In genomic region chr16:13269905-13270528, GRCh38 we compare ENCODE assay signal across 23 cellular contexts.
DNase-seq lines count a peak whose midpoint lies in the region; ATAC-seq, FAIRE-seq and TF ChIP-seq lines count a peak whose summit lies in the region.
"Had no signal": no experiment of that assay in that cellular context is flagged by ENCODE, and none has a peak within 500 bp of the region (broad histone marks: within the 10 kb centered on the region; RNA-seq: fewer than 3 reads in every experiment).

No MANE protein-coding gene starts in this region.

- no peak overlapping the region for H3K4me3 Mint-ChIP-seq in GM23338
- H3K4me3 Mint-ChIP-seq in WTC11 = no peak overlapping the region
- H3K4me3 Mint-ChIP-seq: CD14-positive monocyte; CD4-positive, alpha-beta memory T cell; HFFc6; IgD-negative memory B cell had no signal

- H3K4me1 ChIP-seq in GM23338 (ENCODE audit: insufficient read depth) (peaks cover 6% of the 10 kb centered on the region; the same call in 1 of the 2 replicates), HepG2 (ENCODE audit: insufficient read depth, low read length) (peaks cover 35% of the 10 kb centered on the region), stomach (no peaks in the 10 kb centered on the region), ovary (ENCODE audit: insufficient read depth) (no peaks in the 10 kb centered on the region)
- H3K4me1 ChIP-seq: BLaER1 had no signal

- TF ChIP-seq EP300 in HepG2 (IDR thresholded peaks at IDR 0.05; ENCODE audit: low read depth in 2 of 2, low read length in 2 of 2) = peak; percentile 91 to 98
- TF ChIP-seq EP300 in HepG2 (CRISPR knock-in tag; IDR thresholded peaks at IDR 0.05; ENCODE audit: borderline replicate concordance) = peak; percentile 85; the same call in 1 of the 2 replicates
- TF ChIP-seq EP300 in stomach (IDR thresholded peaks at IDR 0.05) = no peak
- TF ChIP-seq EP300 in ovary (IDR thresholded peaks at IDR 0.05) = no peak

- FAIRE-seq in HepG2 (lab: Jason Lieb, UNC) = peak; percentile 97
- FAIRE-seq: G401.6, GM12891 had no signal

- H3K79me2 ChIP-seq in GM23338 (replicated peaks; ENCODE audit: insufficient read depth) = no peaks in the 10 kb centered on the region
- H3K79me2 ChIP-seq in HepG2 (ENCODE audit: insufficient read depth, low read length) = no peaks in the 10 kb centered on the region

- H3K9me2 ChIP-seq in GM23338 (ENCODE audit: insufficient read depth) = peaks cover 13% of the 10 kb centered on the region

- H3K36me3 ChIP-seq in GM23338 (ENCODE audit: insufficient read depth) = no peaks in the 10 kb centered on the region
- H3K36me3 ChIP-seq in HepG2 (replicated peaks in 1 of 2; ENCODE audit: control insufficient read depth in 1 of 2, insufficient read depth in 2 of 2, low read length in 2 of 2) = no peaks in the 10 kb centered on the region
- H3K36me3 ChIP-seq in stomach = no peaks in the 10 kb centered on the region
- no peaks in the 10 kb centered on the region for H3K36me3 ChIP-seq in ovary
- H3K36me3 ChIP-seq: BLaER1 had no signal

- WGBS in HepG2 (ENCODE audit: low lambda C conversion rate) = 5% methylated on average over 5 of the region's 5 CpGs
- 22 to 46% (median 41%) methylated on average over 5 of the region's 5 CpGs for WGBS in stomach, 5 donors
- WGBS in ovary, 3 donors = 64 to 71% (median 68%) methylated on average over 5 of the region's 5 CpGs

- H3K4me3 ChIP-seq in GM23338 = no peak overlapping the region
- H3K4me3 ChIP-seq in HepG2 (replicated peaks in 1 of 3; ENCODE audit: insufficient read depth in 1 of 3, low read depth in 2 of 3, low read length in 3 of 3) = peak overlapping the region in 2 of 3 experiments; percentile 2 to 6; a peak in 2 of 6 replicates
- no peak overlapping the region for H3K4me3 ChIP-seq in stomach
- H3K4me3 ChIP-seq in ovary = no peak overlapping the region
- H3K4me3 ChIP-seq: BLaER1, GM23248 had no signal

- H3K27me3 ChIP-seq in GM23338 (ENCODE audit: insufficient read depth) (no peaks in the 10 kb centered on the region), HepG2 (ENCODE audit: control insufficient read depth in 1 of 2, insufficient read depth in 2 of 2, low read length in 2 of 2) (no peaks in the 10 kb centered on the region), stomach (no peaks in the 10 kb centered on the region), ovary (no peaks in the 10 kb centered on the region)
- H3K27me3 ChIP-seq: BLaER1 had no signal

- intact Hi-C loops in HepG2 (cut with micrococcal nuclease; ENCODE audit: unreplicated experiment) (no loop called here), stomach (cut with DNase I; ENCODE audit: low total_unique reads) (no loop called here), ovary (cut with DNase I) (no loop called here)

- TF ChIP-seq CTCF in GM23338 (conservative IDR thresholded peaks at IDR 0.05; ENCODE audit: low read depth in 2 of 2) = no peak
- no peak for TF ChIP-seq CTCF in WTC11 (IDR thresholded peaks at IDR 0.05)
- TF ChIP-seq CTCF in HepG2 (CRISPR knock-in tag; IDR thresholded peaks at IDR 0.05) = peak; percentile 33; the same call in 1 of the 2 replicates
- no peak for TF ChIP-seq CTCF in stomach (IDR thresholded peaks at IDR 0.05)
- no peak for TF ChIP-seq CTCF in ovary (IDR thresholded peaks at IDR 0.05)

- in situ Hi-C loops in HepG2 (cut with HindIII; ENCODE audit: extremely low pct_ligation_motif_present, low pct_unique_long_range_greater_than_20kb) = no loop called here

- H2AFZ ChIP-seq in GM23338 = no peak overlapping the region
- no peak overlapping the region for H2AFZ ChIP-seq in HepG2 (ENCODE audit: low read length)
- H2AFZ ChIP-seq: GM23248 had no signal

- H3K27ac ChIP-seq in GM23338 (ENCODE audit: low read depth) (no peak overlapping the region), HepG2 (ENCODE audit: extremely low read length, insufficient read depth, low read length) (peak overlapping the region; percentile 69), stomach (no peak overlapping the region), ovary (no peak overlapping the region)
- H3K27ac ChIP-seq: BLaER1, GM23248 had no signal

- H3K9ac ChIP-seq in HepG2 (ENCODE audit: insufficient read depth, low read depth, low read length) = peak overlapping the region; percentile 1; the same call in 1 of the 2 replicates
- H3K9ac ChIP-seq: BLaER1, GM23248 had no signal

- no peak for DNase-seq in GM23338 (ENCODE audit: low spot score)
- DNase-seq in WTC11 (ENCODE audit: low spot score) = no peak
- DNase-seq in HepG2 (ENCODE audit: low spot score) = peak; percentile 95
- DNase-seq in stomach = peak; percentile 28
- DNase-seq in ovary = no peak
- no peak for DNase-seq in stimulated activated CD4-positive, alpha-beta T cell treated with anti-CD3 and anti-CD28 coated beads, Interleukin-2, amount 100 ng/mL, for 48 hours
- DNase-seq: 8988T; Calu3; CD4-positive, alpha-beta memory T cell; DMS 273 treated with DMSO at 0.1 percent for 48 hours; DMS53; DND-41; GM23248; H7; HFFc6; KBM-7 had no signal

- ATAC-seq in GM23338 (no peak), WTC11 (no peak), HepG2 (peak; percentile 98), HG03432 (IDR thresholded peaks at IDR 0.05; ENCODE audit: unreplicated experiment) (no peak)
- ATAC-seq: HCT116 had no signal

- H3K4me2 ChIP-seq in GM23338 (no peak overlapping the region; the same call in 1 of the 2 replicates), HepG2 (ENCODE audit: low read depth, low read length) (peak overlapping the region; percentile 47)
- H3K4me2 ChIP-seq: BLaER1 had no signal

- H3K27me3 Mint-ChIP-seq in GM23338 (ENCODE audit: insufficient read depth, low read depth, poor library complexity) = no peaks in the 10 kb centered on the region
- peaks cover 2% of the 10 kb centered on the region; the same call in 1 of the 2 replicates for H3K27me3 Mint-ChIP-seq in WTC11 (ENCODE audit: low read depth)
- H3K27me3 Mint-ChIP-seq: CD4-positive, alpha-beta memory T cell had no signal

- H3K36me3 Mint-ChIP-seq in GM23338 (ENCODE audit: low read depth) = no peaks in the 10 kb centered on the region
- H3K36me3 Mint-ChIP-seq in WTC11 = no peaks in the 10 kb centered on the region
- H3K36me3 Mint-ChIP-seq: CD14-positive monocyte; CD4-positive, alpha-beta memory T cell; IgD-negative memory B cell had no signal

- POLR2A ChIA-PET in WTC11 (lab: Charles Lee) (no interaction called here), HepG2 (lab: Yijun Ruan, JAX) (interaction anchor here (0.9 kb wide), 1 partner anchor 24 kb away, joined by 4 read pairs; no protein-coding TSS in a partner anchor)

- BruUV-seq in HepG2 (replicated peaks; lab: Mats Ljungman, UMichigan) = no TSS peak

- H3K9me3 ChIP-seq in HepG2 (ENCODE audit: low read length) (no peaks in the 10 kb centered on the region), stomach (no peaks in the 10 kb centered on the region), ovary (no peaks in the 10 kb centered on the region)
- H3K9me3 ChIP-seq: BLaER1 had no signal

- no peaks in the 10 kb centered on the region for H3F3A ChIP-seq in GM23338 (replicated peaks; ENCODE audit: low read depth)

- peaks cover 7% of the 10 kb centered on the region; the same call in 2 of the 3 replicates for H3K4me1 Mint-ChIP-seq in GM23338
- peaks cover 14% of the 10 kb centered on the region for H3K4me1 Mint-ChIP-seq in WTC11
- H3K4me1 Mint-ChIP-seq: CD14-positive monocyte; CD4-positive, alpha-beta memory T cell; IgD-negative memory B cell had no signal

- no peaks in the 10 kb centered on the region for H3K9me3 Mint-ChIP-seq in GM23338
- no peaks in the 10 kb centered on the region for H3K9me3 Mint-ChIP-seq in WTC11

- no peaks in the 10 kb centered on the region for H4K20me1 ChIP-seq in GM23338 (replicated peaks; ENCODE audit: insufficient read depth)
- H4K20me1 ChIP-seq in HepG2 (ENCODE audit: insufficient read depth, low read length) = no peaks in the 10 kb centered on the region
- H4K20me1 ChIP-seq: BLaER1 had no signal

- TF ChIP-seq POLR2A in HepG2 (IDR thresholded peaks at IDR 0.05; ENCODE audit: insufficient read depth in 1 of 2, low read depth in 2 of 2, low read length in 2 of 2) = no peak
- TF ChIP-seq POLR2A in stomach (IDR thresholded peaks at IDR 0.05) = no peak
- TF ChIP-seq POLR2A in ovary (IDR thresholded peaks at IDR 0.05) = no peak

- peak; percentile 61 for TF ChIP-seq RAD21 in HepG2 (CRISPR knock-in tag; IDR thresholded peaks at IDR 0.05)

- CTCF ChIA-PET in WTC11 (lab: Charles Lee) (no interaction called here), HepG2 (lab: Yijun Ruan, JAX; ENCODE audit: low intra/inter-chr PET ratio, low total read pairs) (no interaction called here)

- H3K27ac Mint-ChIP-seq in GM23338 (peak overlapping the region; percentile 39; the same call in 1 of the 2 replicates), WTC11 (no peak overlapping the region)
- H3K27ac Mint-ChIP-seq: CD14-positive monocyte; CD4-positive, alpha-beta memory T cell; HFFc6; IgD-negative memory B cell had no signal

TF ChIP-seq in GM23338, 12 proteins besides CTCF, POLR2A, EP300 and RAD21:
- TF ChIP-seq NANOG (IDR thresholded peaks at IDR 0.05; ENCODE audit: borderline replicate concordance) = no peak
- TF ChIP-seq JUNB (IDR thresholded peaks at IDR 0.05; ENCODE audit: unreplicated experiment) = no peak
- no peak for TF ChIP-seq EZH2 (IDR thresholded peaks at IDR 0.05; ENCODE audit: low read depth, unreplicated experiment)
- no peak for TF ChIP-seq EZH2phosphoT487 (IDR thresholded peaks at IDR 0.05; ENCODE audit: unreplicated experiment)
- no peak for TF ChIP-seq POLR2AphosphoS5 (IDR thresholded peaks at IDR 0.05; ENCODE audit: low read depth)
- no peak for TF ChIP-seq ZNF114 (CRISPR knock-in tag; IDR thresholded peaks at IDR 0.05)

TF ChIP-seq in WTC11, 78 proteins besides CTCF, POLR2A, EP300 and RAD21:
- TF ChIP-seq IRF1 (CRISPR knock-in tag; IDR thresholded peaks at IDR 0.05) = no peak
- TF ChIP-seq GABPB1 (CRISPR knock-in tag; IDR thresholded peaks at IDR 0.05) = peak; percentile 82

TF ChIP-seq in HepG2, 621 proteins besides CTCF, POLR2A, EP300 and RAD21 (continues in another document):
- TF ChIP-seq FOXK2 (IDR thresholded peaks at IDR 0.05) (peak; percentile 90), ZNF781 (CRISPR knock-in tag; IDR thresholded peaks at IDR 0.05; ENCODE audit: borderline replicate concordance, not compliant biosample characterization) (peak; percentile 83), CREB1 (IDR thresholded peaks at IDR 0.05) (no peak), CREB1 (CRISPR knock-in tag; IDR thresholded peaks at IDR 0.05) (peak; percentile 88), GATA4 (IDR thresholded peaks at IDR 0.05; ENCODE audit: borderline replicate concordance, low read depth) (peak; percentile 76; the same call in 1 of the 2 replicates), ZNF766 (CRISPR knock-in tag; IDR thresholded peaks at IDR 0.05; ENCODE audit: borderline replicate concordance) (peak; percentile 57; the same call in 1 of the 2 replicates), ZNF546 (CRISPR knock-in tag; conservative IDR thresholded peaks at IDR 0.05) (no peak), ZNF180 (CRISPR knock-in tag; IDR thresholded peaks at IDR 0.05; ENCODE audit: borderline replicate concordance, low read depth) (no peak), ZNF776 (CRISPR knock-in tag; IDR thresholded peaks at IDR 0.05) (no peak)

Comparison
In these comparisons a context has a peak if more than half of its experiments do, and no peak if none do; other contexts are left out.
1. DNase-seq: peak in HepG2 (single experiment) and stomach (single experiment); none in GM23338 (single experiment), WTC11 (single experiment), ovary (0 of 5) and stimulated activated CD4-positive, alpha-beta T cell treated with anti-CD3 and anti-CD28 coated beads, Interleukin-2, amount 100 ng/mL, for 48 hours (0 of 2).
2. H3K4me3 ChIP-seq: peak in HepG2 (2 of 3); none in GM23338 (single experiment), stomach (0 of 4) and ovary (single experiment).